In the genomic region with DNA sequence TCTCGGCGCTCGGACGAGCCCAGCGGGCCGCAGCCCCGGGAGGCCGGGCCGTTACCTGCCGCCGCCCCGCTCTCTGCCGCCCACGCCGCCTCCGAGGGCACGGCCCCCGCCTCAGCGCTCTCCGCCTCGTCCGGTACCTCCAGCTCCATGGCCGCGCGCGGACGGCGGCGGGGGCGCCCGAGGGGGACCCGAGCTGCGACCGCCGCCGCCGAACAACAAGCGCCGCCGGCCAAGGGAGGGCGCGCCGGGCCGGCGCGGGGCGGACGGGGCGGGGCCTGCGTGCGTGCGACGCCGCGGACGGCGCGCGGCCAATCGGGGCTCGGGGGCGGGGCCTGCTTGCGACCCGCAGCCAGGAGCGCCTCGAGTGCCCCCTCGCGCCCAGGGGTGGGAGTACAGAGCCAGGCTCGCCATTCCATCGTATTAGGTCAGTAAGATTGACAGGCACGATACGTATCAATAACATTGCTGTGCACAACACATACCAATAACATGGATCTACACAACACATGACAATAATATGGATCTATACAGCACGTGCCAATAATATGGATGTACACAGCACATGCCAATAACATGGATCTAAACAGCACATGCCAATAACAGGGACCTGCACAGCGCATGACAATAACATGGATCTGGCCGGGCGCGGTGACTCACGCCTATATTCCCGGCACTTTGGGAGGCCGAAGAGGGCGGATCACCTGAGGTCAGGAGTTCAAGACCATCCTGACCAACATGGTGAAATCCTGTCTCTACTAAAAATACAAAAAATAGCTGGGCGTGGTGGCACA, we compare ENCODE assay signal across 7 cellular contexts. TPM values are rescaled to one million over a fixed set of nuclear protein-coding genes. Genes with fewer than 3 reads are reported as not detected.
DNase-seq lines count a peak whose midpoint lies in the region; ATAC-seq, FAIRE-seq and TF ChIP-seq lines count a peak whose summit lies in the region.

A gene with protein sequence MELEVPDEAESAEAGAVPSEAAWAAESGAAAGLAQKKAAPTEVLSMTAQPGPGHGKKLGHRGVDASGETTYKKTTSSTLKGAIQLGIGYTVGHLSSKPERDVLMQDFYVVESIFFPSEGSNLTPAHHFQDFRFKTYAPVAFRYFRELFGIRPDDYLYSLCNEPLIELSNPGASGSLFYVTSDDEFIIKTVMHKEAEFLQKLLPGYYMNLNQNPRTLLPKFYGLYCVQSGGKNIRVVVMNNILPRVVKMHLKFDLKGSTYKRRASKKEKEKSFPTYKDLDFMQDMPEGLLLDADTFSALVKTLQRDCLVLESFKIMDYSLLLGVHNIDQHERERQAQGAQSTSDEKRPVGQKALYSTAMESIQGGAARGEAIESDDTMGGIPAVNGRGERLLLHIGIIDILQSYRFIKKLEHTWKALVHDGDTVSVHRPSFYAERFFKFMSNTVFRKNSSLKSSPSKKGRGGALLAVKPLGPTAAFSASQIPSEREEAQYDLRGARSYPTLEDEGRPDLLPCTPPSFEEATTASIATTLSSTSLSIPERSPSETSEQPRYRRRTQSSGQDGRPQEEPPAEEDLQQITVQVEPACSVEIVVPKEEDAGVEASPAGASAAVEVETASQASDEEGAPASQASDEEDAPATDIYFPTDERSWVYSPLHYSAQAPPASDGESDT (minus strand): TSS at position 227 of the 791 bp plus-strand sequence. CDS start 78 bp downstream, at position 149.

- ATAC-seq in HG02678 (IDR thresholded peaks at IDR 0.05; ENCODE audit: unreplicated experiment) (peak; percentile 90), sciatic nerve (peak; percentile 88)

- H3K4me3 ChIP-seq in ascending aorta, result peak within 1 kb of the TSS; percentile 93 to 99

- peak; percentile 98 for DNase-seq in GM12891 (ENCODE audit: insufficient read length, low spot score)
- DNase-seq in NCI-H1417 (lab: John Stamatoyannopoulos, UW), result peak; percentile 88 to 93 (median 92)
- DNase-seq in T-helper 2 cell, result peak; percentile 81 to 92 (median 90)
- DNase-seq in ascending aorta (ENCODE audit: low spot score in 2 of 2), result peak; percentile 53 to 94
- peak; percentile 69 to 81 for DNase-seq in hippocampal formation (lab: John Stamatoyannopoulos, UW)
- peak; percentile 95 for DNase-seq in sciatic nerve (ENCODE audit: low spot score)

- intact Hi-C loops in ascending aorta (cut with DNase I), result loop anchor here (1.0 to 5.0 kb wide), 4 partner anchors 30 to 153 kb away; a partner anchor contains a TSS
- intact Hi-C loops in sciatic nerve (cut with DNase I), result no loop called here

- TF ChIP-seq POLR2A in GM12891 (IDR thresholded peaks at IDR 0.05; ENCODE audit: low read depth, low read length), result no peak

- peak; percentile 77 to 95 (median 77) for TF ChIP-seq CTCF in ascending aorta (IDR thresholded peaks at IDR 0.05)

- no peaks in the 10 kb centered on the region for H3K27me3 ChIP-seq in ascending aorta

- H3K36me3 ChIP-seq in ascending aorta, result peaks cover 0 to 4% of the 10 kb centered on the region in 2 donors

- H3K27ac ChIP-seq in ascending aorta, result peak within 1 kb of the TSS; percentile 80 to 82

- peaks cover 0 to 20% of the 10 kb centered on the region in 2 donors for H3K4me1 ChIP-seq in ascending aorta

- FAIRE-seq in GM12891 (lab: Jason Lieb, UNC), result peak; percentile 99

- H3K9me3 ChIP-seq in ascending aorta, result no peaks in the 10 kb centered on the region

TF ChIP-seq in GM12891, 5 proteins besides CTCF, POLR2A, EP300 and RAD21:
- TF ChIP-seq PAX5 (IDR thresholded peaks at IDR 0.05; ENCODE audit: insufficient read depth, low read length, severe bottlenecking) (no peak), POLR2AphosphoS5 (IDR thresholded peaks at IDR 0.05; ENCODE audit: low read depth, low read length) (no peak), POU2F2 (IDR thresholded peaks at IDR 0.05; ENCODE audit: low read depth, low read length) (no peak), TAF1 (IDR thresholded peaks at IDR 0.05; ENCODE audit: low read depth, low read length) (no peak), SPI1 (IDR thresholded peaks at IDR 0.05; ENCODE audit: low read depth, low read length) (no peak)

RNA-seq across cellular contexts. Expression of the gene that starts here (rescaled TPM):
- 15.4 TPM for polyA plus RNA-seq in GM12891 (2012; ENCODE audit: low read depth, missing spikeins)
- total RNA-seq in ascending aorta, result 87.3 TPM
- 46.9 TPM for total RNA-seq in sciatic nerve

Comparison
In these comparisons a context has a peak if more than half of its experiments do, and no peak if none do; other contexts are left out.
1. Peak in every context shown above with its lines: DNase-seq, ATAC-seq, H3K4me3 ChIP-seq and H3K27ac ChIP-seq.